ENCODE assay signal across 1 cellular context in genomic region chr5:11897831-11898230, GRCh38.
TF ChIP-seq lines count a peak whose summit lies in the region.

No MANE protein-coding gene starts in this region.

TF ChIP-seq in GM23338, 12 proteins besides CTCF, POLR2A, EP300 and RAD21 (continued from another document):
- no peak for TF ChIP-seq REST (IDR thresholded peaks at IDR 0.05; ENCODE audit: unreplicated experiment)
